Comparison of ENCODE assay signal across 8 cellular contexts in genomic region chr4:177047070-177047850, GRCh38.
DNase-seq lines count a peak whose midpoint lies in the region; ATAC-seq and TF ChIP-seq lines count a peak whose summit lies in the region.

No MANE protein-coding gene starts in this region.

- peak overlapping the region; percentile 16 for H3K27ac ChIP-seq in RWPE2 (ENCODE audit: poor library complexity, severe bottlenecking)
- H3K27ac ChIP-seq in right atrium auricular region = no peak overlapping the region
- no peak overlapping the region for H3K27ac ChIP-seq in gastrocnemius medialis

- DNase-seq in GM04504 (ENCODE audit: low read depth) = peak; percentile 65
- peak in 54 of 76 experiments; percentile 1 to 56 (median 27) for DNase-seq in HUDEP-2 (lab: John Stamatoyannopoulos, UW; ENCODE audit: unreplicated experiment in 76 of 76)
- peak; percentile 65 for DNase-seq in RWPE2 (ENCODE audit: low spot score)
- peak; percentile 62 for DNase-seq in activated naive CD8-positive, alpha-beta T cell treated with anti-CD3 and anti-CD28 coated beads, Interleukin-2, amount 50 U/mL, for 24 hours
- no peak for DNase-seq in right atrium auricular region (ENCODE audit: low spot score)
- no peak for DNase-seq in gastrocnemius medialis
- no peak for DNase-seq in cerebellum (ENCODE audit: low spot score)

- no peaks in the 10 kb centered on the region for H3K4me1 Mint-ChIP-seq in activated naive CD8-positive, alpha-beta T cell treated with anti-CD3 and anti-CD28 coated beads, Interleukin-2, amount 50 U/mL, for 24 hours

- ATAC-seq in GM21576 (IDR thresholded peaks at IDR 0.05; ENCODE audit: unreplicated experiment) (peak; percentile 78), RWPE2 (ENCODE audit: low read depth) (peak; percentile 96), gastrocnemius medialis (peak in 1 of 2 donors; percentile 58)
- peak; percentile 73 for ATAC-seq in activated naive CD8-positive, alpha-beta T cell treated with anti-CD3 and anti-CD28 coated beads, Interleukin-2, amount 50 U/mL, for 24 hours

- TF ChIP-seq CTCF in RWPE2 (IDR thresholded peaks at IDR 0.05; ENCODE audit: poor library complexity, severe bottlenecking) = peak; percentile 92
- peak; percentile 65 to 84 for TF ChIP-seq CTCF in right atrium auricular region (IDR thresholded peaks at IDR 0.05)
- peak in 4 of 5 experiments; percentile 30 to 68 (median 57) for TF ChIP-seq CTCF in gastrocnemius medialis (IDR thresholded peaks at IDR 0.05 in 4 of 5, conservative IDR thresholded peaks at IDR 0.05 in 1 of 5)

- H3K4me1 ChIP-seq in RWPE2 (ENCODE audit: insufficient read depth, poor library complexity, severe bottlenecking) (peaks cover 7% of the 10 kb centered on the region), right atrium auricular region (no peaks in the 10 kb centered on the region), gastrocnemius medialis (no peaks in the 10 kb centered on the region)

- no peaks in the 10 kb centered on the region for H3K27me3 Mint-ChIP-seq in activated naive CD8-positive, alpha-beta T cell treated with anti-CD3 and anti-CD28 coated beads, Interleukin-2, amount 50 U/mL, for 24 hours

- H3K36me3 ChIP-seq in RWPE2 (ENCODE audit: low read depth) (no peaks in the 10 kb centered on the region; the same call in 1 of the 2 replicates), right atrium auricular region (no peaks in the 10 kb centered on the region), gastrocnemius medialis (no peaks in the 10 kb centered on the region)

- H3K9me3 Mint-ChIP-seq in activated naive CD8-positive, alpha-beta T cell treated with anti-CD3 and anti-CD28 coated beads, Interleukin-2, amount 50 U/mL, for 24 hours = no peaks in the 10 kb centered on the region

- in situ Hi-C loops in gastrocnemius medialis (cut with MboI; ENCODE audit: low sequenced_read_pairs in 4 of 4) = loop anchor here in 1 of 4 donors (25.0 kb wide), 1 partner anchor 660 kb away; no protein-coding TSS in a partner anchor

- H3K9me3 ChIP-seq in RWPE2 (ENCODE audit: severe bottlenecking) (no peaks in the 10 kb centered on the region), right atrium auricular region (no peaks in the 10 kb centered on the region), gastrocnemius medialis (no peaks in the 10 kb centered on the region)

- H3K4me3 ChIP-seq in RWPE2 (ENCODE audit: severe bottlenecking) = no peak overlapping the region
- H3K4me3 ChIP-seq in right atrium auricular region = no peak overlapping the region
- H3K4me3 ChIP-seq in gastrocnemius medialis = no peak overlapping the region

- intact Hi-C loops in gastrocnemius medialis (cut with DNase I; ENCODE audit: low total_unique reads) = loop anchor here (10.0 kb wide), 1 partner anchor 1012 kb away; no protein-coding TSS in a partner anchor

- H3K36me3 Mint-ChIP-seq in activated naive CD8-positive, alpha-beta T cell treated with anti-CD3 and anti-CD28 coated beads, Interleukin-2, amount 50 U/mL, for 24 hours (ENCODE audit: low read depth) = no peaks in the 10 kb centered on the region

- no peak overlapping the region for H3K4me3 Mint-ChIP-seq in activated naive CD8-positive, alpha-beta T cell treated with anti-CD3 and anti-CD28 coated beads, Interleukin-2, amount 50 U/mL, for 24 hours

- no peak overlapping the region for H3K27ac Mint-ChIP-seq in activated naive CD8-positive, alpha-beta T cell treated with anti-CD3 and anti-CD28 coated beads, Interleukin-2, amount 50 U/mL, for 24 hours

- no peak for TF ChIP-seq POLR2A in gastrocnemius medialis (IDR thresholded peaks at IDR 0.05)

- H3K27me3 ChIP-seq in RWPE2 (ENCODE audit: insufficient read depth, poor library complexity, severe bottlenecking) (no peaks in the 10 kb centered on the region), right atrium auricular region (no peaks in the 10 kb centered on the region), gastrocnemius medialis (no peaks in the 10 kb centered on the region)

Comparison
In these comparisons a context has a peak if more than half of its experiments do, and no peak if none do; other contexts are left out.
1. DNase-seq: peak in GM04504 (single experiment), HUDEP-2 (54 of 76), RWPE2 (single experiment) and activated naive CD8-positive, alpha-beta T cell treated with anti-CD3 and anti-CD28 coated beads, Interleukin-2, amount 50 U/mL, for 24 hours (single experiment); none in right atrium auricular region (single experiment), gastrocnemius medialis (0 of 2) and cerebellum (single experiment).
2. Peak in every context shown above with its lines, with median percentiles within 50 percentile points of each other: CTCF ChIP-seq.